ENCODE assay signal across 24 cellular contexts in the genomic region with DNA sequence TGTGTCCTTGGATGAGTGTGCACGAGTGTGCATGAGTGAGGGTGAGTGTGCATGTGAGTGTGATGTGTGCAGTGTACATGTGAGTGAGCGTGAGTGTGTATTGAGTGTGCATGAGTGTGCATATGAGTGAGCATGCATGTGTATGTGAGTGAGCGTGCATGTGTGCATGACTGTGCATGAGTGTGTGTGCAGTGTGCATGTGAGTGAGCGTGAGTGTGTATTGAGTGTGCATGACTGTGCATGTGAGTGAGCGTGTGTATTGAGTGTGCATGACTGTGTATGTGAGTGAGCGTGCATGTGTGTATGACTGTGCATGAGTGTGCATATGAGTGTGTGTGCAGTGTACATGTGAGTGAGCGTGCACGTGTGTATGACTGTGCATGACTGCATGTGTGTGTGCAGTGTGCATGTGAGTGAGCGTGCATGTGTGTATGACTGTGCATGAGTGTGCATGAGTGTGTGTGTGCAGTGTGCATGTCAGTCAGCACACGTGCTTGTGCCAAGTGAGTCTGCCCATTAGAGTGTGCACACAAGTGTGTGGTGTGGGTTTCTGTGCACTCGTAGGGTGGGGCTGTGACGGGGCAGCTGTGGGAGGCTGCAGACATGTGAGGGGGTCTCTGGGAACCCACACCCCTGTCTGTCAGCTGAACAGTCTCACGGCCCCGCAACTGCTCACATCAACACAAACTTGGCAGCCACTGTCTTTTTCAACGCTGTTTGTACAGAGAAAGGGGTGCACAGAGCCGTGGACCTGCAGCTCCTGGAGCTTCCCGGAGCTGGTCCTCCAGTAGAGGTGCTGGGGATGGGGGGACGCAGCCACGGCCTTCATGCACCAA. TPM values are rescaled to one million over a fixed set of nuclear protein-coding genes. Genes with fewer than 3 reads are reported as not detected.
"Had no signal": no experiment of that assay in that cellular context is flagged by ENCODE, and none has a peak within 500 bp of the region (broad histone marks: within the 10 kb centered on the region; RNA-seq: fewer than 3 reads in every experiment).

No MANE protein-coding gene starts in this region.

- ATAC-seq: activated naive CD8-positive, alpha-beta T cell treated with anti-CD3 and anti-CD28 coated beads, Interleukin-2, amount 50 U/mL, for 24 hours; T-helper 17 cell had no signal

- H3K4me3 Mint-ChIP-seq: activated CD4-positive, alpha-beta T cell treated with anti-CD3 and anti-CD28 coated beads, Interleukin-2, amount 10 ng/mL, durations not matched to agents 24 days and 14 days; activated naive CD8-positive, alpha-beta T cell treated with anti-CD3 and anti-CD28 coated beads, Interleukin-2, amount 50 U/mL, for 24 hours; activated T-helper 1 cell treated with anti-CD3 and anti-CD28 coated beads, Interleukin-12 subunit alpha, Interleukin-12 subunit beta, Interleukin-2, Interleukin-4 antibody, amounts not matched to agents 30 ng/mL and 10 ng/mL and 1 ng/mL, durations not matched to agents 14 hours and 24 hours and 36 hours; nephron progenitor cell; T-helper 17 cell had no signal

- H3K36me3 ChIP-seq: ascending aorta, cardiac muscle cell, right lobe of liver, stomach, WERI-Rb-1 had no signal

- H3K27ac Mint-ChIP-seq: activated CD4-positive, alpha-beta T cell treated with anti-CD3 and anti-CD28 coated beads, Interleukin-2, amount 10 ng/mL, durations not matched to agents 24 days and 14 days; activated naive CD8-positive, alpha-beta T cell treated with anti-CD3 and anti-CD28 coated beads, Interleukin-2, amount 50 U/mL, for 24 hours; activated T-helper 1 cell treated with anti-CD3 and anti-CD28 coated beads, Interleukin-12 subunit alpha, Interleukin-12 subunit beta, Interleukin-2, Interleukin-4 antibody, amounts not matched to agents 30 ng/mL and 10 ng/mL and 1 ng/mL, durations not matched to agents 14 hours and 24 hours and 36 hours; nephron progenitor cell; T-helper 17 cell had no signal

- H3K4me1 Mint-ChIP-seq: activated CD4-positive, alpha-beta T cell treated with anti-CD3 and anti-CD28 coated beads, Interleukin-2, amount 10 ng/mL, durations not matched to agents 24 days and 14 days; activated naive CD8-positive, alpha-beta T cell treated with anti-CD3 and anti-CD28 coated beads, Interleukin-2, amount 50 U/mL, for 24 hours; T-helper 17 cell had no signal

- H3K4me3 ChIP-seq: ascending aorta, cardiac muscle cell, right lobe of liver, stomach, testis had no signal

- H3K27me3 ChIP-seq: ascending aorta, cardiac muscle cell, right lobe of liver, testis had no signal

- H3K27ac ChIP-seq: ascending aorta, cardiac muscle cell, right lobe of liver, stomach, testis, WERI-Rb-1 had no signal

- H3K4me1 ChIP-seq: ascending aorta, right lobe of liver, stomach, testis had no signal

- H3K9me3 ChIP-seq: ascending aorta, right lobe of liver, testis had no signal

- DNase-seq: activated CD4-positive, alpha-beta T cell treated with anti-CD3 and anti-CD28 coated beads, Interleukin-2, amount 10 ng/mL, durations not matched to agents 24 days and 14 days; activated CD8-positive, alpha-beta memory T cell treated with anti-CD3 and anti-CD28 coated beads for 24 hours; activated naive CD4-positive, alpha-beta T cell; activated naive CD8-positive, alpha-beta T cell treated with anti-CD3 and anti-CD28 coated beads, Interleukin-2, amount 50 U/mL, for 24 hours; head of caudate nucleus; kidney glomerular epithelial cell; nephron progenitor cell; stimulated activated CD4-positive, alpha-beta T cell treated with anti-CD3 and anti-CD28 coated beads, Interleukin-1b, Interleukin-23, amount 100 ng/mL, for 48 hours; stomach; T-helper 17 cell; testis; WERI-Rb-1 had no signal

RNA-seq across cellular contexts. Expression of gene FOXL3, which starts 14.8 kb away (rescaled TPM):
- total RNA-seq: activated CD4-positive, alpha-beta T cell treated with anti-CD3 and anti-CD28 coated beads, Interleukin-2, amount 10 ng/mL, durations not matched to agents 24 days and 14 days; activated T-helper 1 cell treated with anti-CD3 and anti-CD28 coated beads, Interleukin-12 subunit alpha, Interleukin-12 subunit beta, Interleukin-2, Interleukin-4 antibody, amounts not matched to agents 30 ng/mL and 10 ng/mL and 1 ng/mL, durations not matched to agents 14 hours and 24 hours and 36 hours; ascending aorta; cardiac muscle cell; dermis microvascular lymphatic vessel endothelial cell; epithelial cell of proximal tubule; frontal cortex; liver; mesenteric fat pad; osteocyte; pulmonary artery endothelial cell; right lobe of liver; stomach; T-helper 17 cell; urinary bladder had no signal
- polyA plus RNA-seq: cardiac muscle cell, liver, stomach, urinary bladder had no signal
